9 cellular contexts compared by ENCODE assay signal in genomic region chr3:71421820-71422566, GRCh38.
DNase-seq lines count a peak whose midpoint lies in the region; ATAC-seq and TF ChIP-seq lines count a peak whose summit lies in the region.
"Had no signal": no experiment of that assay in that cellular context is flagged by ENCODE, and none has a peak within 500 bp of the region (broad histone marks: within the 10 kb centered on the region; RNA-seq: fewer than 3 reads in every experiment).

No MANE protein-coding gene starts in this region.

- H3F3A ChIP-seq in PC-3 (ENCODE audit: low read length, unreplicated experiment), result no peaks in the 10 kb centered on the region
- H3F3A ChIP-seq in smooth muscle cell (ENCODE audit: low read depth), result no peaks in the 10 kb centered on the region

- H3K9me3 ChIP-seq in CD4-positive, CD25-positive, alpha-beta regulatory T cell (ENCODE audit: control insufficient read depth in 2 of 2, low read length in 2 of 2), result no peaks in the 10 kb centered on the region
- H3K9me3 ChIP-seq in PC-3 (ENCODE audit: low read length) (no peaks in the 10 kb centered on the region), smooth muscle cell (replicated peaks; ENCODE audit: low read depth) (no peaks in the 10 kb centered on the region)

- H3K27me3 Mint-ChIP-seq in CD4-positive, CD25-positive, alpha-beta regulatory T cell, result no peaks in the 10 kb centered on the region
- no peaks in the 10 kb centered on the region for H3K27me3 Mint-ChIP-seq in activated naive CD8-positive, alpha-beta T cell treated with anti-CD3 and anti-CD28 coated beads for 36 hours

- H3K4me3 Mint-ChIP-seq in CD4-positive, CD25-positive, alpha-beta regulatory T cell, result peak overlapping the region; percentile 33 to 78 (median 50)
- H3K4me3 Mint-ChIP-seq in activated naive CD8-positive, alpha-beta T cell treated with anti-CD3 and anti-CD28 coated beads for 36 hours, result peak overlapping the region; percentile 77

- WGBS in smooth muscle cell (ENCODE audit: low lambda C conversion rate), result 84% methylated on average over 12 of the region's 12 CpGs

- H3K9me3 Mint-ChIP-seq in CD4-positive, CD25-positive, alpha-beta regulatory T cell, result peaks cover 0 to 1% (median 0%) of the 10 kb centered on the region in 7 donors
- H3K9me3 Mint-ChIP-seq in activated naive CD8-positive, alpha-beta T cell treated with anti-CD3 and anti-CD28 coated beads for 36 hours, result no peaks in the 10 kb centered on the region

- no peak overlapping the region for H3K9ac ChIP-seq in PC-3 (ENCODE audit: low read length)
- no peak overlapping the region for H3K9ac ChIP-seq in smooth muscle cell (ENCODE audit: low read depth)

- peak overlapping the region; percentile 87 to 98 (median 91) for H3K27ac Mint-ChIP-seq in CD4-positive, CD25-positive, alpha-beta regulatory T cell
- peak overlapping the region; percentile 99 for H3K27ac Mint-ChIP-seq in activated naive CD8-positive, alpha-beta T cell treated with anti-CD3 and anti-CD28 coated beads for 36 hours

- peaks cover 53% of the 10 kb centered on the region for H3K36me3 Mint-ChIP-seq in CD4-positive, CD25-positive, alpha-beta regulatory T cell
- H3K36me3 Mint-ChIP-seq in activated naive CD8-positive, alpha-beta T cell treated with anti-CD3 and anti-CD28 coated beads for 36 hours, result peaks cover 47% of the 10 kb centered on the region

- CTCF ChIA-PET in PC-3 (lab: Charles Lee), result interaction anchor here (0.5 kb wide), 1 partner anchor 320 kb away, joined by 3 read pairs; no protein-coding TSS in a partner anchor

- H3K4me2 ChIP-seq in PC-3 (ENCODE audit: low read length) (no peak overlapping the region), smooth muscle cell (no peak overlapping the region)

- H2AFZ ChIP-seq in PC-3 (ENCODE audit: low read length) (no peak overlapping the region), smooth muscle cell (ENCODE audit: low read depth) (no peak overlapping the region)

- H3K9me2 ChIP-seq in PC-3 (replicated peaks; ENCODE audit: low read length), result no peaks in the 10 kb centered on the region

- peaks cover 26 to 93% (median 67%) of the 10 kb centered on the region in 4 donors for H3K4me1 Mint-ChIP-seq in CD4-positive, CD25-positive, alpha-beta regulatory T cell
- peaks cover 95% of the 10 kb centered on the region for H3K4me1 Mint-ChIP-seq in activated naive CD8-positive, alpha-beta T cell treated with anti-CD3 and anti-CD28 coated beads for 36 hours

- TF ChIP-seq CTCF in PC-3 (conservative IDR thresholded peaks at IDR 0.05; ENCODE audit: low read depth, low read length) (no peak), smooth muscle cell (IDR thresholded peaks at IDR 0.05; ENCODE audit: borderline replicate concordance, insufficient read depth, poor library complexity, severe bottlenecking) (no peak)

- intact Hi-C loops in PC-3 (cut with micrococcal nuclease), result loop anchor here (10.0 kb wide), 1 partner anchor 357 kb away; no protein-coding TSS in a partner anchor

- DNase-seq in CD4-positive, CD25-positive, alpha-beta regulatory T cell, result peak in 2 of 3 donors; percentile 54 to 90
- DNase-seq in activated naive CD8-positive, alpha-beta T cell treated with anti-CD3 and anti-CD28 coated beads for 36 hours, result peak; percentile 56
- DNase-seq in PC-3 (no peak), hepatic stellate cell (ENCODE audit: low spot score) (no peak), smooth muscle cell (lab: John Stamatoyannopoulos, UW; ENCODE audit: unreplicated experiment) (no peak)
- no peak for DNase-seq in effector CD8-positive, alpha-beta T cell (lab: John Stamatoyannopoulos, UW)
- DNase-seq: left cardiac atrium had no signal

- H3K79me2 ChIP-seq in PC-3 (ENCODE audit: low read length) (no peaks in the 10 kb centered on the region), smooth muscle cell (ENCODE audit: low read depth) (peaks cover 22% of the 10 kb centered on the region)

- H3K4me3 ChIP-seq in CD4-positive, CD25-positive, alpha-beta regulatory T cell (ENCODE audit: low read depth, low read length), result peak overlapping the region; percentile 29
- H3K4me3 ChIP-seq in PC-3 (ENCODE audit: low read length) (no peak overlapping the region), smooth muscle cell (no peak overlapping the region)

- no peaks in the 10 kb centered on the region for H3K27me3 ChIP-seq in CD4-positive, CD25-positive, alpha-beta regulatory T cell (ENCODE audit: control insufficient read depth, insufficient read depth, low read length)
- no peaks in the 10 kb centered on the region for H3K27me3 ChIP-seq in PC-3 (ENCODE audit: low read length)
- no peaks in the 10 kb centered on the region for H3K27me3 ChIP-seq in smooth muscle cell (ENCODE audit: low read depth)

- no TSS peak for BruUV-seq in PC-3 (replicated peaks; lab: Mats Ljungman, UMichigan)

- H3K27ac ChIP-seq in CD4-positive, CD25-positive, alpha-beta regulatory T cell (ENCODE audit: insufficient read depth, low read length, poor library complexity, severe bottlenecking), result peak overlapping the region; percentile 75
- H3K27ac ChIP-seq in PC-3 (ENCODE audit: low read length) (no peak overlapping the region), smooth muscle cell (ENCODE audit: low read depth) (no peak overlapping the region)

- H4K20me1 ChIP-seq in PC-3 (ENCODE audit: low read length) (no peaks in the 10 kb centered on the region), smooth muscle cell (ENCODE audit: low read depth) (no peaks in the 10 kb centered on the region)

- peaks cover 42% of the 10 kb centered on the region for H3K4me1 ChIP-seq in CD4-positive, CD25-positive, alpha-beta regulatory T cell (ENCODE audit: control insufficient read depth, insufficient read depth, low read length, poor library complexity, severe bottlenecking)
- peaks cover 30% of the 10 kb centered on the region for H3K4me1 ChIP-seq in PC-3 (ENCODE audit: insufficient read depth, low read length)
- no peaks in the 10 kb centered on the region for H3K4me1 ChIP-seq in smooth muscle cell (ENCODE audit: low read depth)

- POLR2A ChIA-PET in PC-3 (lab: Charles Lee; ENCODE audit: unreplicated experiment), result no interaction called here

- peak; percentile 78 to 86 for ATAC-seq in CD4-positive, CD25-positive, alpha-beta regulatory T cell (ENCODE audit: low read depth in 2 of 2)
- ATAC-seq in GM19397 (IDR thresholded peaks at IDR 0.05; ENCODE audit: unreplicated experiment), result peak; percentile 86
- ATAC-seq in HG03432 (IDR thresholded peaks at IDR 0.05; ENCODE audit: unreplicated experiment), result peak; percentile 94
- ATAC-seq in PC-3, result no peak

- H3K36me3 ChIP-seq in CD4-positive, CD25-positive, alpha-beta regulatory T cell (ENCODE audit: control insufficient read depth, insufficient read depth, low read length), result peaks cover 15% of the 10 kb centered on the region
- H3K36me3 ChIP-seq in PC-3 (ENCODE audit: low read depth, low read length), result no peaks in the 10 kb centered on the region
- H3K36me3 ChIP-seq in smooth muscle cell (ENCODE audit: low read depth), result no peaks in the 10 kb centered on the region

Comparison
In these comparisons a context has a peak if more than half of its experiments do, and no peak if none do; other contexts are left out.
1. DNase-seq: peak in CD4-positive, CD25-positive, alpha-beta regulatory T cell (2 of 3) and activated naive CD8-positive, alpha-beta T cell treated with anti-CD3 and anti-CD28 coated beads for 36 hours (single experiment); none in PC-3 (single experiment), effector CD8-positive, alpha-beta T cell (single experiment), hepatic stellate cell (single experiment) and smooth muscle cell (single experiment).